In genomic region chr4:147824884-147825283, GRCh38 we compare ENCODE assay signal across 17 cellular contexts.
A peak's percentile ranks its signal among the peaks of the same experiment; 100 is the strongest.
DNase-seq lines count a peak whose midpoint lies in the region; ATAC-seq and TF ChIP-seq lines count a peak whose summit lies in the region.
"Had no signal": no experiment of that assay in that cellular context is flagged by ENCODE, and none has a peak within 500 bp of the region (broad histone marks: within the 10 kb centered on the region; RNA-seq: fewer than 3 reads in every experiment).

No MANE protein-coding gene starts in this region.

- H3K27ac ChIP-seq in heart right ventricle (peak overlapping the region in 6 of 10 donors; percentile 66 to 93 (median 80)), breast epithelium (peak overlapping the region; percentile 49 to 58), suprapubic skin (peak overlapping the region; percentile 57)
- H3K27ac ChIP-seq: KMS-11 had no signal

- H3K36me3 ChIP-seq in heart right ventricle, result peaks cover 0 to 18% (median 4%) of the 10 kb centered on the region in 9 donors
- H3K36me3 ChIP-seq in breast epithelium, result no peaks in the 10 kb centered on the region
- H3K36me3 ChIP-seq in suprapubic skin, result peaks cover 4% of the 10 kb centered on the region

- peak overlapping the region in 3 of 5 donors; percentile 3 to 51 (median 5) for H3K4me3 Mint-ChIP-seq in immature natural killer cell
- H3K4me3 Mint-ChIP-seq: CD4-positive, alpha-beta memory T cell; H9 had no signal

- peak overlapping the region in 3 of 6 donors; percentile 55 to 81 (median 74) for H3K27ac Mint-ChIP-seq in immature natural killer cell

- H3K27me3 ChIP-seq in heart right ventricle, result no peaks in the 10 kb centered on the region
- no peaks in the 10 kb centered on the region for H3K27me3 ChIP-seq in breast epithelium
- no peaks in the 10 kb centered on the region for H3K27me3 ChIP-seq in suprapubic skin

- H3K4me1 Mint-ChIP-seq in immature natural killer cell, result peaks cover 40 to 59% of the 10 kb centered on the region in 2 donors

- DNase-seq in heart right ventricle (no peak), left cardiac atrium (no peak), breast epithelium (ENCODE audit: low spot score in 2 of 2) (no peak), immature natural killer cell (peak in 1 of 3 donors; percentile 15), suprapubic skin (ENCODE audit: low spot score in 2 of 2) (no peak), NCI-H1417 treated with DMSO at 0.1 percent for 48 hours (lab: John Stamatoyannopoulos, UW) (no peak), SIG-M5 treated with dmso at 0.1 percent for 504 hours (lab: John Stamatoyannopoulos, UW; ENCODE audit: unreplicated experiment) (no peak), DMS 273 (lab: John Stamatoyannopoulos, UW; ENCODE audit: unreplicated experiment) (no peak)
- DNase-seq: Calu3; CD4-positive, alpha-beta memory T cell; H9; NCI-H1092; NCI-H1694 treated with DMSO at 0.1 percent for 48 hours; NCI-H2107; NCI-H2227 treated with DMSO at 0.1 percent for 48 hours had no signal

- H3K9me3 ChIP-seq in heart right ventricle, result no peaks in the 10 kb centered on the region
- H3K9me3 ChIP-seq in breast epithelium, result no peaks in the 10 kb centered on the region
- H3K9me3 ChIP-seq in suprapubic skin, result no peaks in the 10 kb centered on the region

- TF ChIP-seq CTCF in heart right ventricle (IDR thresholded peaks at IDR 0.05) (no peak), breast epithelium (IDR thresholded peaks at IDR 0.05) (no peak), suprapubic skin (IDR thresholded peaks at IDR 0.05) (no peak)

- H3K36me3 Mint-ChIP-seq in immature natural killer cell, result peaks cover 16 to 24% (median 22%) of the 10 kb centered on the region in 3 donors

- peaks cover 0 to 3% (median 0%) of the 10 kb centered on the region in 3 donors for H3K27me3 Mint-ChIP-seq in immature natural killer cell (ENCODE audit: low read depth in 3 of 3)
- H3K27me3 Mint-ChIP-seq: CD4-positive, alpha-beta memory T cell had no signal

- TF ChIP-seq EP300 in suprapubic skin (IDR thresholded peaks at IDR 0.05), result no peak

- H3K9me3 Mint-ChIP-seq in immature natural killer cell, result no peaks in the 10 kb centered on the region
- H3K9me3 Mint-ChIP-seq: CD4-positive, alpha-beta memory T cell; H9 had no signal

- ATAC-seq in heart right ventricle, result no peak
- ATAC-seq in left cardiac atrium, result no peak
- ATAC-seq: Panc1 had no signal

- intact Hi-C loops in heart right ventricle (cut with DNase I), result loop anchor here in 2 of 10 donors (5.0 kb wide), 3 partner anchors 38 to 93 kb away; partner anchors contain the start of gene ARHGAP10 (in 2 of the 2)
- intact Hi-C loops in left cardiac atrium (cut with DNase I), result no loop called here
- intact Hi-C loops in breast epithelium (cut with DNase I; ENCODE audit: low total_unique reads), result loop anchor here (10.0 kb wide), 1 partner anchor 90 kb away; the partner anchor contains the start of gene ARHGAP10

- no peak overlapping the region for H3K4me3 ChIP-seq in heart right ventricle
- H3K4me3 ChIP-seq in breast epithelium, result no peak overlapping the region
- no peak overlapping the region for H3K4me3 ChIP-seq in suprapubic skin

- H3K4me1 ChIP-seq in heart right ventricle, result peaks cover 10 to 85% (median 64%) of the 10 kb centered on the region in 9 donors
- H3K4me1 ChIP-seq in breast epithelium, result peaks cover 3 to 4% of the 10 kb centered on the region in 2 donors
- H3K4me1 ChIP-seq in suprapubic skin, result peaks cover 72% of the 10 kb centered on the region

- TF ChIP-seq POLR2A in breast epithelium (IDR thresholded peaks at IDR 0.05) (no peak), suprapubic skin (IDR thresholded peaks at IDR 0.05) (no peak)

- WGBS in heart right ventricle, 2 donors, result 93 to 94% methylated on average over 4 of the region's 4 CpGs
- 95% methylated on average over 4 of the region's 4 CpGs for WGBS in suprapubic skin
